In the genomic region with DNA sequence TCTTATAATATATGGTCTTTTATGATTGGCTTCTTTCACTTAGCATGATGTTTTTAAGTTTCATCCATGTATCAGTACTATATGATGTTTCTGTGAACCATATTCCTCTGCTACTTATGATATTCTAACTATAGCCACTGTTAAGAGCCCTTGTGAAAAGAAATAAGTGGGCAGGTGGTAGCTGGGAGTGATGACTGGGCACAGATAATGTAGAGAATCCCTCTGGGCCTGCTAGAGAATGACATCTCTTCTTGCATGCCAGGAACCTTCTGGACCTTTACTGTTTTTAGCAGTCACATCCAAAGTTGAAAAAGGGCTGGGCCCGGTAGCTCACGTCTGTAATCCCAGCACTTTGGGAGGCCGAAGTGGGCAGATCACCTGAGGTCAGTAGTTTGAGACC, we compare ENCODE assay signal across 22 cellular contexts.
"Had no signal": no experiment of that assay in that cellular context is flagged by ENCODE, and none has a peak within 500 bp of the region (broad histone marks: within the 10 kb centered on the region; RNA-seq: fewer than 3 reads in every experiment).

No MANE protein-coding gene starts in this region.

- H3K9me3 Mint-ChIP-seq: mesothelial cell of epicardium; naive B cell; natural killer cell treated with Interleukin-12 subunit alpha and Interleukin-12 subunit beta and Interleukin-15 and Interleukin-18, amount 100 ng/mL, for 72 hours; neural crest cell; stimulated activated naive CD8-positive, alpha-beta T cell treated with anti-CD3 and anti-CD28 coated beads, Interleukin-15, amount 100 ng/mL, for 72 hours had no signal

- H3K4me3 ChIP-seq: mucosa of descending colon, pancreas, smooth muscle cell, suprapubic skin, transverse colon, upper lobe of right lung, uterus had no signal

- H3K4me1 ChIP-seq: pancreas had no signal

- H3K27ac ChIP-seq: neutrophil, pancreas, suprapubic skin, transverse colon, upper lobe of right lung, uterus had no signal

- H3K4me3 Mint-ChIP-seq: mesothelial cell of epicardium; naive B cell; natural killer cell treated with Interleukin-12 subunit alpha and Interleukin-12 subunit beta and Interleukin-15 and Interleukin-18, amount 100 ng/mL, for 72 hours; neural crest cell; stimulated activated naive CD8-positive, alpha-beta T cell treated with anti-CD3 and anti-CD28 coated beads, Interleukin-15, amount 100 ng/mL, for 72 hours had no signal

- H3K4me2 ChIP-seq: smooth muscle cell had no signal

- DNase-seq: cortex of kidney; mesenchymal stem cell; mucosa of descending colon; naive B cell; pancreas; retina; stimulated activated CD4-positive, alpha-beta T cell treated with anti-CD3 and anti-CD28 coated beads, Interleukin-12 subunit alpha, Interleukin-12 subunit beta, amount 100 ng/mL, for 4 hours; stimulated activated CD4-positive, alpha-beta T cell treated with anti-CD3 and anti-CD28 coated beads, Interleukin-1b, Interleukin-23, amount 100 ng/mL, for 48 hours; stimulated activated CD4-positive, alpha-beta T cell treated with anti-CD3 and anti-CD28 coated beads, Interleukin-4, amount 100 ng/mL, for 1 hour; stimulated activated CD8-positive, alpha-beta memory T cell treated with anti-CD3 and anti-CD28 coated beads, Interleukin-4, amount 100 ng/mL, for 48 hours; stimulated activated naive CD4-positive, alpha-beta T cell; stimulated activated naive CD8-positive, alpha-beta T cell treated with anti-CD3 and anti-CD28 coated beads, Interleukin-15, amount 100 ng/mL, for 72 hours; transverse colon; upper lobe of right lung; uterus had no signal

- ATAC-seq: mucosa of descending colon; natural killer cell treated with Interleukin-12 subunit alpha and Interleukin-12 subunit beta and Interleukin-15 and Interleukin-18, amount 100 ng/mL, for 72 hours; pancreas; sciatic nerve; stimulated activated naive CD8-positive, alpha-beta T cell treated with anti-CD3 and anti-CD28 coated beads, Interleukin-15, amount 100 ng/mL, for 72 hours; upper lobe of right lung had no signal

- H3K9me3 ChIP-seq: mucosa of descending colon, neutrophil, pancreas, suprapubic skin, transverse colon, upper lobe of right lung, uterus had no signal

- H3K27ac Mint-ChIP-seq: mesothelial cell of epicardium; natural killer cell treated with Interleukin-12 subunit alpha and Interleukin-12 subunit beta and Interleukin-15 and Interleukin-18, amount 100 ng/mL, for 72 hours; stimulated activated naive CD8-positive, alpha-beta T cell treated with anti-CD3 and anti-CD28 coated beads, Interleukin-15, amount 100 ng/mL, for 72 hours had no signal

- H3K36me3 ChIP-seq: uterus had no signal

- H3K27me3 Mint-ChIP-seq: naive B cell; natural killer cell treated with Interleukin-12 subunit alpha and Interleukin-12 subunit beta and Interleukin-15 and Interleukin-18, amount 100 ng/mL, for 72 hours; stimulated activated naive CD8-positive, alpha-beta T cell treated with anti-CD3 and anti-CD28 coated beads, Interleukin-15, amount 100 ng/mL, for 72 hours had no signal

- H3K4me1 Mint-ChIP-seq: neural crest cell had no signal

- H3K27me3 ChIP-seq: neutrophil, pancreas, suprapubic skin, transverse colon, upper lobe of right lung, uterus had no signal
